ENCODE assay signal across 29 cellular contexts in the genomic region with DNA sequence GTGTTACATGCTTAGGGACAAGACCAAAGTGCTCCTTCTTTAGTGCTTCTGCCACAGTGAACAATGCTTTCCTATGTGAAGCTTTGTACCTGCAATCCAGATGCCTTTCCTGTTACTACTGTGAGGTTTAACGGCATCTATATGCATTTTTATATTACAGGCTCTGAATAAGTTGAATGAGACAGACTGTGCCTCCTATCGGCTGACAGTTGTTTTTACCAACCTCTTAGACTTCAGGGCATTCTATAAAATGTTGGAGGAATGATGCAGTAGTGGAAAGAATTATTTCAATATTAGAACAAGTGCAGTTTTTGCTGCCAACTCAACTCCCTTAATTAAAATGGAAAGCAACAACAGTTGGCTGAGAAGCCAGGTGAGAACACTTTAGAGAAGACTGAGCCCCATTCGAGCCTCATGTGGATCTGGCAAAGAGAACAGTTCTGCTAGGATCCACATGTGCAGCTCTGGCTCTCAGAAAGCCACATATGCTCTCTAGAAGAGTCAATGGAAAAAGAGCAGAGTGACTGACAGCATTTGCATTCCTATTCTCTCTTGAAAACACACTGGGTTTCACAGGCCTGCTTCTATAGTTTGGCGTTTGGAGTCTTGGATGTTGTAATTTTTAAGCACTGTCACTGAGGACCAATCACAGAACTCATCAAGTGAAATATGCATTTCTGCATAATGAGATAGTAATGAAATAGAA.
DNase-seq lines count a peak whose midpoint lies in the region; TF ChIP-seq lines count a peak whose summit lies in the region.
"Had no signal": no experiment of that assay in that cellular context is flagged by ENCODE, and none has a peak within 500 bp of the region (broad histone marks: within the 10 kb centered on the region; RNA-seq: fewer than 3 reads in every experiment).

No MANE protein-coding gene starts in this region.

- H3K27ac Mint-ChIP-seq in CD4-positive, alpha-beta memory T cell, result no peak overlapping the region
- H3K27ac Mint-ChIP-seq: activated CD8-positive, alpha-beta T cell treated with anti-CD3 and anti-CD28 coated beads, Interleukin-2, amount 10 ng/mL, durations not matched to agents 7 days and 5 days; CD4-positive, alpha-beta T cell; endodermal cell; naive B cell; stimulated activated naive B cell treated with anti-CD40 and anti-IgM and Interleukin-4, amounts not matched to agents 10 μg/mL and 1 μg/mL and 100 μg/mL, for 72 hours; T-cell had no signal

- TF ChIP-seq CTCF in AG09319 (IDR thresholded peaks at IDR 0.05; ENCODE audit: low read depth, low read length) (peak; percentile 7; the same call in 1 of the 2 replicates), mammary epithelial cell (conservative IDR thresholded peaks at IDR 0.05 in 1 of 2, IDR thresholded peaks at IDR 0.05 in 1 of 2; ENCODE audit: extremely low read depth in 1 of 2, insufficient read depth in 1 of 2, low read depth in 1 of 2, low read length in 2 of 2) (peak; percentile 10), GM10248 (IDR thresholded peaks at IDR 0.05; ENCODE audit: control extremely low read depth, extremely low read depth, low read depth, missing control alignments) (no peak)

- H4K20me1 ChIP-seq in GM23248 (ENCODE audit: insufficient read depth) (no peaks in the 10 kb centered on the region), mammary epithelial cell (ENCODE audit: insufficient read depth, low read length) (no peaks in the 10 kb centered on the region)

- DNase-seq in AG09319 (ENCODE audit: extremely low read depth, low read depth) (no peak), GM23248 (peak; percentile 36), mammary epithelial cell (no peak), iris pigment epithelial cell (ENCODE audit: low read depth) (peak; percentile 36), NCI-H146 (lab: John Stamatoyannopoulos, UW) (no peak), GM10248 (ENCODE audit: extremely low spot score) (no peak), NCI-H2171 (lab: John Stamatoyannopoulos, UW) (no peak)
- DNase-seq in CD4-positive, alpha-beta memory T cell, result no peak
- DNase-seq: activated CD8-positive, alpha-beta T cell treated with anti-CD3 and anti-CD28 coated beads, Interleukin-2, amount 10 ng/mL, durations not matched to agents 7 days and 5 days; activated gamma-delta T cell; activated T-cell treated with anti-CD3 and anti-CD28 coated beads, Interleukin-2, amount 50 U/mL, for 1 hour; adrenal gland; CD4-positive, alpha-beta T cell; cortex of kidney; DMS53; endodermal cell; esophagus squamous epithelium; KG1; mesendoderm; naive B cell; NCI-H1417 treated with DMSO at 0.1 percent for 48 hours; NCI-H510A; PC-9; SIG-M5; stimulated activated CD4-positive, alpha-beta T cell treated with anti-CD3 and anti-CD28 coated beads, Interleukin-4, amount 100 ng/mL, for 1 hour; stimulated activated naive B cell treated with anti-CD40 and anti-IgM and Interleukin-4, amounts not matched to agents 10 μg/mL and 1 μg/mL and 100 μg/mL, for 72 hours; T-cell; testis had no signal

- peak overlapping the region; percentile 84 for H3K27ac ChIP-seq in GM23248
- H3K27ac ChIP-seq in mammary epithelial cell (ENCODE audit: insufficient read depth, low read depth, low read length), result no peak overlapping the region
- no peak overlapping the region for H3K27ac ChIP-seq in CD4-positive, alpha-beta memory T cell (ENCODE audit: low read depth, low read length)
- H3K27ac ChIP-seq: PC-9, testis had no signal

- H3K4me3 Mint-ChIP-seq in CD4-positive, alpha-beta memory T cell, result no peak overlapping the region
- H3K4me3 Mint-ChIP-seq: activated CD8-positive, alpha-beta T cell treated with anti-CD3 and anti-CD28 coated beads, Interleukin-2, amount 10 ng/mL, durations not matched to agents 7 days and 5 days; CD4-positive, alpha-beta T cell; endodermal cell; naive B cell; stimulated activated naive B cell treated with anti-CD40 and anti-IgM and Interleukin-4, amounts not matched to agents 10 μg/mL and 1 μg/mL and 100 μg/mL, for 72 hours; T-cell had no signal

- POLR2A ChIA-PET in GM10248 (lab: Yijun Ruan, JAX), result no interaction called here
- POLR2A ChIA-PET in CD4-positive, alpha-beta memory T cell (lab: Charles Lee; ENCODE audit: partially characterized antibody), result no interaction called here

- WGBS in GM23248 (ENCODE audit: low coverage in 1 of 2, low lambda C conversion rate in 2 of 2, missing lambda C conversion rate in 2 of 2), 2 experiments, result 12 to 14% methylated on average over 4 of the region's 4 CpGs
- WGBS in mammary epithelial cell (ENCODE audit: low coverage, missing lambda C conversion rate), result 25% methylated on average over 4 of the region's 4 CpGs

- H3K4me1 ChIP-seq in GM23248 (ENCODE audit: insufficient read depth) (peaks cover 20% of the 10 kb centered on the region), mammary epithelial cell (ENCODE audit: insufficient read depth, low read length) (peaks cover 10% of the 10 kb centered on the region)
- H3K4me1 ChIP-seq in CD4-positive, alpha-beta memory T cell (ENCODE audit: insufficient read depth, low read length), result no peaks in the 10 kb centered on the region
- H3K4me1 ChIP-seq: adrenal gland, esophagus squamous epithelium, testis had no signal

- H3K9me3 Mint-ChIP-seq in CD4-positive, alpha-beta memory T cell, result peaks cover 2 to 22% (median 9%) of the 10 kb centered on the region in 8 donors
- H3K9me3 Mint-ChIP-seq: endodermal cell had no signal

- intact Hi-C loops in mammary epithelial cell (cut with micrococcal nuclease), result no loop called here
- intact Hi-C loops in CD4-positive, alpha-beta memory T cell (cut with micrococcal nuclease), result no loop called here

- H3K36me3 Mint-ChIP-seq in CD4-positive, alpha-beta memory T cell, result no peaks in the 10 kb centered on the region
- H3K36me3 Mint-ChIP-seq: naive B cell; stimulated activated naive B cell treated with anti-CD40 and anti-IgM and Interleukin-4, amounts not matched to agents 10 μg/mL and 1 μg/mL and 100 μg/mL, for 72 hours; T-cell had no signal

- H3K9ac ChIP-seq in GM23248 (no peak overlapping the region), mammary epithelial cell (ENCODE audit: insufficient read depth, low read length) (no peak overlapping the region)

- in situ Hi-C loops in GM23248 (cut with MboI), result no loop called here
- in situ Hi-C loops in mammary epithelial cell (cut with MboI; ENCODE audit: low sequenced_read_pairs in 2 of 2), result no loop called here

- no peaks in the 10 kb centered on the region for H3K27me3 Mint-ChIP-seq in CD4-positive, alpha-beta memory T cell
- H3K27me3 Mint-ChIP-seq: CD4-positive, alpha-beta T cell; naive B cell; stimulated activated naive B cell treated with anti-CD40 and anti-IgM and Interleukin-4, amounts not matched to agents 10 μg/mL and 1 μg/mL and 100 μg/mL, for 72 hours; T-cell had no signal

- H2AFZ ChIP-seq in GM23248 (no peak overlapping the region), mammary epithelial cell (ENCODE audit: low read depth, low read length) (peak overlapping the region; percentile 55)
- H2AFZ ChIP-seq: PC-9 had no signal

- H3K4me2 ChIP-seq in GM23248 (ENCODE audit: unreplicated experiment) (no peak overlapping the region), mammary epithelial cell (ENCODE audit: insufficient read depth, low read depth, low read length) (no peak overlapping the region)
- H3K4me2 ChIP-seq: PC-9 had no signal

- no peaks in the 10 kb centered on the region for H3K4me1 Mint-ChIP-seq in CD4-positive, alpha-beta memory T cell
- H3K4me1 Mint-ChIP-seq: naive B cell; stimulated activated naive B cell treated with anti-CD40 and anti-IgM and Interleukin-4, amounts not matched to agents 10 μg/mL and 1 μg/mL and 100 μg/mL, for 72 hours; T-cell had no signal

- H3F3A ChIP-seq in GM23248 (ENCODE audit: insufficient read depth), result peaks cover 20% of the 10 kb centered on the region

- CTCF ChIA-PET in mammary epithelial cell (lab: Charles Lee; ENCODE audit: low non-redundant PET), result no interaction called here
- CTCF ChIA-PET in GM10248 (lab: Yijun Ruan, JAX), result interaction anchor here (0.9 to 1.6 kb wide), 2 partner anchors 16 to 23 kb away, joined by 4 to 5 read pairs; no protein-coding TSS in a partner anchor
- CTCF ChIA-PET in CD4-positive, alpha-beta memory T cell (lab: Charles Lee; ENCODE audit: partially characterized antibody), result no interaction called here

- no peak overlapping the region for H3K4me3 ChIP-seq in GM23248
- H3K4me3 ChIP-seq in mammary epithelial cell (replicated peaks in 1 of 3; ENCODE audit: insufficient read depth in 1 of 3, low read depth in 2 of 3, low read length in 3 of 3), result no peak overlapping the region
- no peak overlapping the region for H3K4me3 ChIP-seq in CD4-positive, alpha-beta memory T cell (ENCODE audit: low read length in 2 of 2)
- H3K4me3 ChIP-seq: adrenal gland, esophagus squamous epithelium, GM12878, PC-9, testis had no signal

- H3K79me2 ChIP-seq in GM23248 (ENCODE audit: insufficient read depth) (no peaks in the 10 kb centered on the region), mammary epithelial cell (ENCODE audit: insufficient read depth, low read length) (no peaks in the 10 kb centered on the region)

- H3K36me3 ChIP-seq in GM23248 (ENCODE audit: low read depth) (no peaks in the 10 kb centered on the region), mammary epithelial cell (ENCODE audit: insufficient read depth, low read length) (no peaks in the 10 kb centered on the region)
- H3K36me3 ChIP-seq in CD4-positive, alpha-beta memory T cell (ENCODE audit: insufficient read depth, low read length), result no peaks in the 10 kb centered on the region
- H3K36me3 ChIP-seq: adrenal gland, esophagus squamous epithelium had no signal

- H3K27me3 ChIP-seq in GM23248 (replicated peaks; ENCODE audit: insufficient read depth) (no peaks in the 10 kb centered on the region), mammary epithelial cell (ENCODE audit: insufficient read depth, low read length) (no peaks in the 10 kb centered on the region)
- H3K27me3 ChIP-seq in CD4-positive, alpha-beta memory T cell (ENCODE audit: insufficient read depth, low read length), result no peaks in the 10 kb centered on the region
- H3K27me3 ChIP-seq: adrenal gland, esophagus squamous epithelium, testis had no signal

- H3K9me3 ChIP-seq in GM23248 (ENCODE audit: low read depth) (no peaks in the 10 kb centered on the region), mammary epithelial cell (replicated peaks; ENCODE audit: insufficient read depth, low read length) (no peaks in the 10 kb centered on the region)
- H3K9me3 ChIP-seq in CD4-positive, alpha-beta memory T cell (ENCODE audit: control insufficient read depth in 1 of 2, low read length in 2 of 2), result no peaks in the 10 kb centered on the region
- H3K9me3 ChIP-seq: adrenal gland, esophagus squamous epithelium, testis had no signal

- H3K9me2 ChIP-seq in GM23248 (ENCODE audit: insufficient read depth), result no peaks in the 10 kb centered on the region; the same call in 1 of the 2 replicates

- no TSS peak for BruUV-seq in mammary epithelial cell (replicated peaks; lab: Mats Ljungman, UMichigan)

- dilution Hi-C loops in mammary epithelial cell (cut with HindIII; ENCODE audit: low sequenced_read_pairs), result no loop called here

Comparison
In these comparisons a context has a peak if more than half of its experiments do, and no peak if none do; other contexts are left out.
1. DNase-seq: peak in GM23248 (single experiment) and iris pigment epithelial cell (single experiment); none in AG09319 (single experiment), mammary epithelial cell (single experiment), NCI-H146 (single experiment), GM10248 (single experiment), NCI-H2171 (single experiment) and CD4-positive, alpha-beta memory T cell (0 of 5).